In genomic region chr11:104254347-104254746, GRCh38 we compare ENCODE assay signal across 9 cellular contexts.
DNase-seq lines count a peak whose midpoint lies in the region; ATAC-seq and TF ChIP-seq lines count a peak whose summit lies in the region.
"Had no signal": no experiment of that assay in that cellular context is flagged by ENCODE, and none has a peak within 500 bp of the region (broad histone marks: within the 10 kb centered on the region; RNA-seq: fewer than 3 reads in every experiment).

No MANE protein-coding gene starts in this region.

- in situ Hi-C loops in G401 (cut with HindIII; ENCODE audit: low sequenced_read_pairs): no loop called here
- in situ Hi-C loops in SK-MEL-5 (cut with HindIII; ENCODE audit: low pct_unique_long_range_greater_than_20kb, low sequenced_read_pairs): no loop called here

- no peak overlapping the region for H3K4me3 ChIP-seq in epithelial cell of proximal tubule (ENCODE audit: low read depth, low read length)

- ATAC-seq in GM19438 (IDR thresholded peaks at IDR 0.05; ENCODE audit: low read depth, unreplicated experiment) (peak; percentile 95), HG03520 (IDR thresholded peaks at IDR 0.05; ENCODE audit: unreplicated experiment) (peak; percentile 95)
- ATAC-seq: naive thymus-derived CD4-positive, alpha-beta T cell had no signal

- peak; percentile 16 for DNase-seq in G401 (ENCODE audit: low spot score)
- peak; percentile 82 for DNase-seq in SK-MEL-5 (ENCODE audit: low read depth, low spot score)
- DNase-seq in epithelial cell of proximal tubule (ENCODE audit: low read depth): no peak
- DNase-seq in stimulated activated CD4-positive, alpha-beta T cell treated with anti-CD3 and anti-CD28 coated beads, Interleukin-15, amount 100 ng/mL, for 48 hours (ENCODE audit: low read depth in 2 of 2): peak; percentile 1 to 18
- DNase-seq in globus pallidus (ENCODE audit: low spot score): no peak
- DNase-seq in hepatic stellate cell (ENCODE audit: low spot score): no peak

- TF ChIP-seq CTCF in epithelial cell of proximal tubule (conservative IDR thresholded peaks at IDR 0.05; ENCODE audit: low read depth, low read length): peak; percentile 88

Comparison
In these comparisons a context has a peak if more than half of its experiments do, and no peak if none do; other contexts are left out.
1. DNase-seq: peak in G401 (single experiment), SK-MEL-5 (single experiment) and stimulated activated CD4-positive, alpha-beta T cell treated with anti-CD3 and anti-CD28 coated beads, Interleukin-15, amount 100 ng/mL, for 48 hours (2 of 2); none in epithelial cell of proximal tubule (single experiment), globus pallidus (single experiment) and hepatic stellate cell (single experiment).